Comparison of ENCODE assay signal across 1 cellular context in the genomic region with DNA sequence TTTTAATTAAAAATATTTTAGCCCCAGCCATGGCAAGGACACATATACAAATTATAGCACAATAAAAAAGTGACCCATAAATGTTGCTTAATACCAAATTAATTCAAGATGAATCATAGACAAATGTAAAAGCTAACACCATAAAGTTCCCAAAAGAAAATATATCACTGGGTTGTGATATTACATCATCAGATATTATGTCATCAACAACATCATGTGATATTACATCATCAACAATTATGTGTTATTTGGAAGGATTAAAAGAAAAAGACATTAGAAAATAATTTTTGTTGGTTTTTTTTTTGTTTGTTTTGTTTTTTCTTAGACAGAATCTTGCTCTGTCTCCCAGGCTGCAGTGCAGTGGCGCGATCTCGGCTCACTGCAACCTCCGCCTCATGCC.
TF ChIP-seq lines count a peak whose summit lies in the region.

No MANE protein-coding gene starts in this region.

TF ChIP-seq in endothelial cell of umbilical vein, 7 proteins besides CTCF, POLR2A, EP300 and RAD21 (continued from another document):
- TF ChIP-seq POLR2AphosphoS5 (IDR thresholded peaks at IDR 0.05; ENCODE audit: insufficient read depth, low read depth, low read length): no peak
- no peak for TF ChIP-seq MYC (IDR thresholded peaks at IDR 0.05; ENCODE audit: low read depth, low read length)
- no peak for TF ChIP-seq EZH2 (IDR thresholded peaks at IDR 0.05; ENCODE audit: borderline replicate concordance, low read depth, low read length, severe bottlenecking)
- TF ChIP-seq FOS (IDR thresholded peaks at IDR 0.05; ENCODE audit: borderline replicate concordance, insufficient read depth, low read length): no peak
- no peak for TF ChIP-seq GATA2 (IDR thresholded peaks at IDR 0.05; ENCODE audit: insufficient read depth, insufficient read length, low read depth, low read length)
